23 cellular contexts compared by ENCODE assay signal in the genomic region with DNA sequence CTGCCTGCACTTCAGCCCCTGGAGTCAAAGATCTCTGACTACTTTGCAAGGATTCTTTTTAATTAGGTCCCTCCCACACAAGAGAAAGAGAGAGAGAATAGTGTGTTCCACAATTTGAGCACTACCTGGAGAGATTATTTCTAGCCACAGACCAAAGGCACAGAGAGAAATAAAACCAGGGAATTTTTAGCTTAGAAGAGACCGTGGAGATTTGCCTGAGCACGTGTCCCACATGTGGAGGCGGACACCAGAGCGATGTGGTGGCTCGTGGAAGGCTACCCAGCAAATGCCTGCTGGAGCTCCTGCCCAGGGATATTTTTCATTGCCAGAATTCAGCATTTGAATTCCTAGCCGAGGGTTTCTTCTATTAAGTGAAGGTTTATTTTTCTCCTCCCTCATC. TPM values are rescaled to one million over a fixed set of nuclear protein-coding genes. Genes with fewer than 3 reads are reported as not detected.
DNase-seq lines count a peak whose midpoint lies in the region; ATAC-seq, FAIRE-seq and TF ChIP-seq lines count a peak whose summit lies in the region.
"Had no signal": no experiment of that assay in that cellular context is flagged by ENCODE, and none has a peak within 500 bp of the region (broad histone marks: within the 10 kb centered on the region; RNA-seq: fewer than 3 reads in every experiment).

No MANE protein-coding gene starts in this region.

- H3K9me3 Mint-ChIP-seq in activated naive CD4-positive, alpha-beta T cell treated with anti-CD3 and anti-CD28 coated beads, Interleukin-2, amount 10 ng/mL, durations not matched to agents 7 days and 5 days = no peaks in the 10 kb centered on the region

- H3K4me1 ChIP-seq in HepG2 (ENCODE audit: insufficient read depth, low read length) = peaks cover 20% of the 10 kb centered on the region
- no peaks in the 10 kb centered on the region for H3K4me1 ChIP-seq in right lobe of liver
- H3K4me1 ChIP-seq: HAP-1 had no signal

- in situ Hi-C loops in HepG2 (cut with HindIII; ENCODE audit: extremely low pct_ligation_motif_present, low pct_unique_long_range_greater_than_20kb) = no loop called here

- H3K4me3 Mint-ChIP-seq in activated naive CD4-positive, alpha-beta T cell treated with anti-CD3 and anti-CD28 coated beads, Interleukin-2, amount 10 ng/mL, durations not matched to agents 7 days and 5 days = no peak overlapping the region
- H3K4me3 Mint-ChIP-seq: CD4-positive, alpha-beta memory T cell had no signal

- FAIRE-seq in HepG2 (lab: Jason Lieb, UNC) = no peak
- FAIRE-seq: G401.6 had no signal

- no TSS peak for BruUV-seq in HepG2 (replicated peaks; lab: Mats Ljungman, UMichigan)

- no peaks in the 10 kb centered on the region for H3K4me1 Mint-ChIP-seq in activated naive CD4-positive, alpha-beta T cell treated with anti-CD3 and anti-CD28 coated beads, Interleukin-2, amount 10 ng/mL, durations not matched to agents 7 days and 5 days
- H3K4me1 Mint-ChIP-seq: CD4-positive, alpha-beta memory T cell had no signal

- H3K4me3 ChIP-seq in HepG2 (replicated peaks in 1 of 3; ENCODE audit: insufficient read depth in 1 of 3, low read depth in 2 of 3, low read length in 3 of 3) (no peak overlapping the region), right lobe of liver (no peak overlapping the region), dorsolateral prefrontal cortex (no peak overlapping the region)
- H3K4me3 ChIP-seq: HAP-1 had no signal

- TF ChIP-seq EP300 in HepG2 (IDR thresholded peaks at IDR 0.05; ENCODE audit: low read depth in 2 of 2, low read length in 2 of 2) (no peak), HepG2 (CRISPR knock-in tag; IDR thresholded peaks at IDR 0.05; ENCODE audit: borderline replicate concordance) (no peak)

- POLR2A ChIA-PET in HepG2 (lab: Yijun Ruan, JAX) = no interaction called here

- peaks cover 35% of the 10 kb centered on the region for H3K27me3 Mint-ChIP-seq in activated naive CD4-positive, alpha-beta T cell treated with anti-CD3 and anti-CD28 coated beads, Interleukin-2, amount 10 ng/mL, durations not matched to agents 7 days and 5 days

- no peaks in the 10 kb centered on the region for H3K36me3 ChIP-seq in HepG2 (replicated peaks in 1 of 2; ENCODE audit: control insufficient read depth in 1 of 2, insufficient read depth in 2 of 2, low read length in 2 of 2)
- no peaks in the 10 kb centered on the region for H3K36me3 ChIP-seq in right lobe of liver
- H3K36me3 ChIP-seq: HAP-1 had no signal

- no peaks in the 10 kb centered on the region for H3K79me2 ChIP-seq in HepG2 (ENCODE audit: insufficient read depth, low read length)

- 36% methylated on average over 6 of the region's 6 CpGs for WGBS in HepG2 (ENCODE audit: low lambda C conversion rate)
- WGBS in right lobe of liver (ENCODE audit: insufficient coverage, low coverage, low lambda C conversion rate, missing lambda C conversion rate) = 61% methylated on average over 6 of the region's 6 CpGs

- intact Hi-C loops in HepG2 (cut with micrococcal nuclease; ENCODE audit: unreplicated experiment) = no loop called here
- intact Hi-C loops in right lobe of liver (cut with DNase I) = no loop called here
- intact Hi-C loops in dorsolateral prefrontal cortex (cut with DNase I) = no loop called here
- intact Hi-C loops in posterior cingulate gyrus (cut with DNase I) = no loop called here

- H3K9ac ChIP-seq in HepG2 (ENCODE audit: insufficient read depth, low read depth, low read length) = no peak overlapping the region
- H3K9ac ChIP-seq: SK-N-SH had no signal

- no peak for TF ChIP-seq RAD21 in HepG2 (CRISPR knock-in tag; IDR thresholded peaks at IDR 0.05)

- no peak for DNase-seq in HepG2 (ENCODE audit: low spot score)
- DNase-seq in right lobe of liver = no peak
- DNase-seq in dorsolateral prefrontal cortex = peak in 8 of 10 donors; percentile 39 to 83 (median 72)
- peak in 8 of 10 donors; percentile 42 to 94 (median 74) for DNase-seq in posterior cingulate gyrus
- no peak for DNase-seq in activated naive CD4-positive, alpha-beta T cell treated with anti-CD3 and anti-CD28 coated beads, Interleukin-2, amount 10 ng/mL, durations not matched to agents 7 days and 5 days
- no peak for DNase-seq in NCI-H1694 treated with DMSO at 0.1 percent for 48 hours (lab: John Stamatoyannopoulos, UW)
- DNase-seq: CD4-positive, alpha-beta memory T cell; COR-L47; DMS53; GOT3; NCI-H1092 treated with DMSO at 0.1 percent for 48 hours; NCI-H1436; NCI-H187 treated with DMSO at 0.1 percent for 48 hours; NCI-H446; NCI-H526; NCI-H82; NK-92 treated with Interleukin-12 subunit alpha and Interleukin-12 subunit beta, amount 100 ng/mL, for 24 hours; PC-3; SK-N-SH had no signal

- TF ChIP-seq POLR2A in HepG2 (IDR thresholded peaks at IDR 0.05; ENCODE audit: insufficient read depth in 1 of 2, low read depth in 2 of 2, low read length in 2 of 2) = no peak
- TF ChIP-seq POLR2A in right lobe of liver (IDR thresholded peaks at IDR 0.05) = no peak

- H3K27ac ChIP-seq in HepG2 (ENCODE audit: extremely low read length, insufficient read depth, low read length) = no peak overlapping the region
- no peak overlapping the region for H3K27ac ChIP-seq in right lobe of liver
- H3K27ac ChIP-seq in dorsolateral prefrontal cortex = peak overlapping the region in 54 of 59 donors; percentile 32 to 93 (median 82)
- H3K27ac ChIP-seq: HL-60 had no signal

- no peak overlapping the region for H2AFZ ChIP-seq in HepG2 (ENCODE audit: low read length)

- no peak for ATAC-seq in HepG2
- ATAC-seq in right lobe of liver = no peak
- ATAC-seq in GM18517 (IDR thresholded peaks at IDR 0.05; ENCODE audit: unreplicated experiment) = no peak
- ATAC-seq: PC-3 had no signal

- no peak for TF ChIP-seq CTCF in HepG2 (CRISPR knock-in tag; IDR thresholded peaks at IDR 0.05)
- TF ChIP-seq CTCF in right lobe of liver (IDR thresholded peaks at IDR 0.05) = no peak
- TF ChIP-seq CTCF in dorsolateral prefrontal cortex (IDR thresholded peaks at IDR 0.05 in 54 of 56, conservative IDR thresholded peaks at IDR 0.05 in 2 of 56; ENCODE audit: low read depth in 1 of 56, partially characterized antibody in 56 of 56) = no peak

- H3K27me3 ChIP-seq in HepG2 (ENCODE audit: control insufficient read depth in 1 of 2, insufficient read depth in 2 of 2, low read length in 2 of 2) (peaks cover 19 to 92% of the 10 kb centered on the region in 2 experiments), right lobe of liver (no peaks in the 10 kb centered on the region), dorsolateral prefrontal cortex (no peaks in the 10 kb centered on the region)

- peaks cover 9% of the 10 kb centered on the region; the same call in 1 of the 2 replicates for H4K20me1 ChIP-seq in HepG2 (ENCODE audit: insufficient read depth, low read length)

- H3K27ac Mint-ChIP-seq in activated naive CD4-positive, alpha-beta T cell treated with anti-CD3 and anti-CD28 coated beads, Interleukin-2, amount 10 ng/mL, durations not matched to agents 7 days and 5 days = no peak overlapping the region
- H3K27ac Mint-ChIP-seq: CD4-positive, alpha-beta memory T cell had no signal

- CTCF ChIA-PET in HepG2 (lab: Yijun Ruan, JAX; ENCODE audit: low intra/inter-chr PET ratio, low total read pairs) = no interaction called here
- CTCF ChIA-PET in activated naive CD4-positive, alpha-beta T cell treated with anti-CD3 and anti-CD28 coated beads, Interleukin-2, amount 10 ng/mL, durations not matched to agents 7 days and 5 days (lab: Charles Lee) = no interaction called here

- H3K9me3 ChIP-seq in HepG2 (ENCODE audit: low read length) = no peaks in the 10 kb centered on the region
- no peaks in the 10 kb centered on the region for H3K9me3 ChIP-seq in right lobe of liver
- H3K9me3 ChIP-seq: HAP-1, SK-N-SH had no signal

- H3K36me3 Mint-ChIP-seq in activated naive CD4-positive, alpha-beta T cell treated with anti-CD3 and anti-CD28 coated beads, Interleukin-2, amount 10 ng/mL, durations not matched to agents 7 days and 5 days = no peaks in the 10 kb centered on the region
- H3K36me3 Mint-ChIP-seq: CD4-positive, alpha-beta memory T cell had no signal

- no peak overlapping the region for H3K4me2 ChIP-seq in HepG2 (ENCODE audit: low read depth, low read length)
- H3K4me2 ChIP-seq: SK-N-SH had no signal

TF ChIP-seq in HepG2, 621 proteins besides CTCF, POLR2A, EP300 and RAD21 (continues in another document):
- TF ChIP-seq MYNN (CRISPR knock-in tag; IDR thresholded peaks at IDR 0.05; ENCODE audit: low read depth) = no peak

RNA-seq across cellular contexts. Expression of gene MGAT5B, which starts 50.6 kb away (rescaled TPM):
- 0.07 and 0.13 TPM in 2 replicates for total RNA-seq in HepG2 (2016; rRNA removed; fragmentation: Illumina TruSeq; extraction: Trizol)
- 0.09 TPM in 1 of 2 replicates, not detected in the other for total RNA-seq in HepG2 (2016; cell fraction: cytosol; rRNA removed; fragmentation: Illumina TruSeq; extraction: Trizol; ENCODE audit: low read depth)
- total RNA-seq in HepG2 (2016; cell fraction: insoluble cytoplasmic fraction; rRNA removed; fragmentation: Illumina TruSeq; extraction: Trizol) = 0.28 TPM in 1 of 2 replicates, not detected in the other
- total RNA-seq in HepG2 (2016; cell fraction: membrane; rRNA removed; fragmentation: Illumina TruSeq; extraction: Trizol) = 0.10 and 0.22 TPM in 2 replicates
- total RNA-seq in HepG2 (2016; cell fraction: nucleus; rRNA removed; fragmentation: Illumina TruSeq; extraction: Trizol) = 0.56 TPM in 1 of 2 replicates, not detected in the other
- 0.07 and 0.09 TPM in 2 replicates for polyA plus RNA-seq in HepG2 (2011; rRNA removed)
- polyA plus RNA-seq in HepG2 (2011; cell fraction: cytosol; rRNA removed) = 0.05 and 0.08 TPM in 2 replicates
- polyA plus RNA-seq in HepG2 (2011; cell fraction: nucleus; rRNA removed) = 0.26 and 0.59 TPM in 2 replicates
- polyA plus RNA-seq in HepG2 (2012) = 0.12 TPM in 1 of 2 replicates, not detected in the other
- polyA plus RNA-seq in HepG2 (2016; cell fraction: cytosol; fragmentation: Illumina TruSeq; extraction: Trizol; ENCODE audit: low read depth) = 0.10 and 0.23 TPM in 2 replicates
- 0.16 TPM in 1 of 2 replicates, not detected in the other for polyA plus RNA-seq in HepG2 (2016; cell fraction: insoluble cytoplasmic fraction; fragmentation: Illumina TruSeq; extraction: Trizol; ENCODE audit: low read depth)
- 0.22 TPM in 1 of 2 replicates, not detected in the other for polyA plus RNA-seq in HepG2 (2016; cell fraction: membrane; fragmentation: Illumina TruSeq; extraction: Trizol; ENCODE audit: low read depth)
- 0.23 and 0.24 TPM in 2 replicates for polyA plus RNA-seq in HepG2 (2016; cell fraction: nucleus; fragmentation: Illumina TruSeq; extraction: Trizol; ENCODE audit: insufficient read depth, low read depth)
- 0.24 and 9.3 TPM in 2 replicates for polyA minus RNA-seq in HepG2 (2011; rRNA and poly(A)+ RNA removed; ENCODE audit: low replicate concordance)
- not detected in 2 replicates for polyA minus RNA-seq in HepG2 (2011; cell fraction: cytosol; rRNA and poly(A)+ RNA removed)
- 0.12 and 0.13 TPM in 2 replicates for polyA minus RNA-seq in HepG2 (2011; cell fraction: nucleus; rRNA and poly(A)+ RNA removed)
- under 1 TPM in 1 of 6 experiments, not detected in 5; 0.16 TPM for total RNA-seq in right lobe of liver
- total RNA-seq in dorsolateral prefrontal cortex = 100 to 1,000 TPM in 84 of 120 experiments, 10 to 100 TPM in 36; 25.5 to 227 (median 115) TPM

Comparison
In these comparisons a context has a peak if more than half of its experiments do, and no peak if none do; other contexts are left out.
1. DNase-seq: peak in dorsolateral prefrontal cortex (8 of 10) and posterior cingulate gyrus (8 of 10); none in HepG2 (single experiment), right lobe of liver (0 of 3), activated naive CD4-positive, alpha-beta T cell treated with anti-CD3 and anti-CD28 coated beads, Interleukin-2, amount 10 ng/mL, durations not matched to agents 7 days and 5 days (single experiment) and NCI-H1694 treated with DMSO at 0.1 percent for 48 hours (single experiment).
2. H3K27ac ChIP-seq: peak in dorsolateral prefrontal cortex (54 of 59); none in HepG2 (single experiment) and right lobe of liver (0 of 3).
3. RNA of gene MGAT5B, which starts 50.6 kb away (total RNA-seq): 25.5 to 227 TPM in dorsolateral prefrontal cortex; 0.07 to 0.56 TPM in HepG2 and 0.16 TPM in right lobe of liver; every median in the first group is over 10 times any median in the second.